In genomic region chr10:80132299-80133139, GRCh38 we compare ENCODE assay signal across 1 cellular context.
TF ChIP-seq lines count a peak whose summit lies in the region.

Gene PLAC9, plus strand, starts transcription at chr10:80132730. Its CDS starts 33 bp downstream, at chr10:80132763.

TF ChIP-seq in GM23338, 12 proteins besides CTCF, POLR2A, EP300 and RAD21 (continued from another document):
- TF ChIP-seq REST (IDR thresholded peaks at IDR 0.05; ENCODE audit: unreplicated experiment) (no peak), ZNF331 (CRISPR knock-in tag; IDR thresholded peaks at IDR 0.05; ENCODE audit: low read depth) (no peak)
